ENCODE assay signal across 1 cellular context in genomic region chr10:324593-324992, GRCh38.
TF ChIP-seq lines count a peak whose summit lies in the region.

No MANE protein-coding gene starts in this region.

TF ChIP-seq in HepG2, 621 proteins besides CTCF, POLR2A, EP300 and RAD21 (continued from another document):
- TF ChIP-seq FUBP1 (CRISPR knock-in tag; IDR thresholded peaks at IDR 0.05; ENCODE audit: borderline replicate concordance), result no peak
- TF ChIP-seq ZNF281 (CRISPR knock-in tag; IDR thresholded peaks at IDR 0.05; ENCODE audit: borderline replicate concordance), result no peak
